Comparison of ENCODE assay signal across 11 cellular contexts in the genomic region with DNA sequence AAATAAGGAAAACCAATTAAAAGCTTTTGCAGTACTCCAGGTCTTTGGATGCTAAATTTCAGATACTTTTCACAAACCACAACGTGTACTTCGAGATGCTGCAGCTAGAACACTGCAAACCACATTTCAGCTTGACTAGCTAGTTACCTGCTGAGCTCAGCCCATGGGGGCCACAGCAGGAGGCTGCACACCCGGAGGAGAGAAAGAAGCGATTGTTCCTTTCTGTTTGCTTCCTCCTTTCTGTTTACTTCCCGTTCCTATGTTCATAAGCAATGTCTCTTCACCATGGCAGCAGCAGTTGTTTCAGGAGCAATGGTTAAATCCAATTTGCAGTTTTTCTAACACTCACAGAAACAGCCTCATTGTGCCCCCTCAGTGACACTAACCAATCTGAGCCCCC.
DNase-seq lines count a peak whose midpoint lies in the region; ATAC-seq and TF ChIP-seq lines count a peak whose summit lies in the region.
"Had no signal": no experiment of that assay in that cellular context is flagged by ENCODE, and none has a peak within 500 bp of the region (broad histone marks: within the 10 kb centered on the region; RNA-seq: fewer than 3 reads in every experiment).

No MANE protein-coding gene starts in this region.

- H3K36me3 Mint-ChIP-seq in activated CD8-positive, alpha-beta T cell treated with anti-CD3 and anti-CD28 coated beads for 36 hours (ENCODE audit: low read depth) = peaks cover 3% of the 10 kb centered on the region
- H3K36me3 Mint-ChIP-seq in progenitor cell of endocrine pancreas (ENCODE audit: insufficient read depth) = no peaks in the 10 kb centered on the region

- H3K4me3 ChIP-seq in OCI-LY7 (ENCODE audit: low read depth, low read length, poor library complexity, severe bottlenecking) = no peak overlapping the region
- H3K4me3 ChIP-seq: SJCRH30 had no signal

- H3K36me3 ChIP-seq in OCI-LY7 (ENCODE audit: insufficient read depth, low read length) = no peaks in the 10 kb centered on the region
- H3K36me3 ChIP-seq: SJCRH30 had no signal

- no TSS peak for BruUV-seq in OCI-LY7 (replicated peaks; lab: Mats Ljungman, UMichigan)

- no peaks in the 10 kb centered on the region for H3K27me3 Mint-ChIP-seq in activated CD8-positive, alpha-beta T cell treated with anti-CD3 and anti-CD28 coated beads for 36 hours
- H3K27me3 Mint-ChIP-seq in progenitor cell of endocrine pancreas = peaks cover 16% of the 10 kb centered on the region

- peaks cover 25% of the 10 kb centered on the region for H3K4me1 Mint-ChIP-seq in activated CD8-positive, alpha-beta T cell treated with anti-CD3 and anti-CD28 coated beads for 36 hours (ENCODE audit: low read depth)
- peaks cover 16% of the 10 kb centered on the region for H3K4me1 Mint-ChIP-seq in progenitor cell of endocrine pancreas (ENCODE audit: low read depth)

- H3K9me2 ChIP-seq in OCI-LY7 (ENCODE audit: insufficient read depth, low read length) = no peaks in the 10 kb centered on the region

- no peaks in the 10 kb centered on the region for H3K4me1 ChIP-seq in OCI-LY7 (ENCODE audit: insufficient read depth, low read length, poor library complexity, severe bottlenecking)

- POLR2A ChIA-PET in activated CD8-positive, alpha-beta T cell treated with anti-CD3 and anti-CD28 coated beads for 36 hours (lab: Charles Lee) = interaction anchor here (1.0 kb wide), 1 partner anchor 24 kb away, joined by 6 read pairs; no protein-coding TSS in a partner anchor
- POLR2A ChIA-PET in OCI-LY7 (lab: Charles Lee) = interaction anchor here (0.6 to 1.1 kb wide), 2 partner anchors 13 to 27 kb away, joined by 3 read pairs; no protein-coding TSS in a partner anchor

- H3K27ac ChIP-seq in OCI-LY7 (ENCODE audit: low read depth, low read length, poor library complexity, severe bottlenecking) = no peak overlapping the region
- H3K27ac ChIP-seq: foreskin keratinocyte, SJCRH30 had no signal

- no peaks in the 10 kb centered on the region for H4K20me1 ChIP-seq in OCI-LY7 (ENCODE audit: insufficient read depth, low read length)

- H3K9me3 ChIP-seq in OCI-LY7 (ENCODE audit: low read length) = no peaks in the 10 kb centered on the region

- CTCF ChIA-PET in activated CD8-positive, alpha-beta T cell treated with anti-CD3 and anti-CD28 coated beads for 36 hours (lab: Charles Lee) = interaction anchor here (0.9 to 2.0 kb wide), 3 partner anchors 13 to 628 kb away, joined by 3 to 4 read pairs (median 3); no protein-coding TSS in a partner anchor
- CTCF ChIA-PET in OCI-LY7 (lab: Charles Lee; ENCODE audit: unreplicated experiment) = no interaction called here

- peak overlapping the region; percentile 39 for H3K4me3 Mint-ChIP-seq in activated CD8-positive, alpha-beta T cell treated with anti-CD3 and anti-CD28 coated beads for 36 hours
- no peak overlapping the region for H3K4me3 Mint-ChIP-seq in progenitor cell of endocrine pancreas (ENCODE audit: low read depth)

- ATAC-seq in activated CD8-positive, alpha-beta T cell treated with anti-CD3 and anti-CD28 coated beads for 36 hours = peak; percentile 55
- peak; percentile 65 for ATAC-seq in sciatic nerve
- ATAC-seq: foreskin keratinocyte had no signal

- DNase-seq in NCI-H510A treated with DMSO at 0.1 percent for 48 hours (lab: John Stamatoyannopoulos, UW) = peak; percentile 55
- DNase-seq in NCI-H510A (lab: John Stamatoyannopoulos, UW) = no peak
- peak; percentile 81 for DNase-seq in NCI-H146 treated with DMSO at 0.1 percent for 48 hours (lab: John Stamatoyannopoulos, UW; ENCODE audit: unreplicated experiment)
- peak; percentile 22 for DNase-seq in activated CD8-positive, alpha-beta T cell treated with anti-CD3 and anti-CD28 coated beads for 36 hours
- no peak for DNase-seq in sciatic nerve (ENCODE audit: low spot score)
- DNase-seq in OCI-LY7 (ENCODE audit: low spot score) = no peak
- no peak for DNase-seq in progenitor cell of endocrine pancreas (ENCODE audit: low spot score, unreplicated experiment)
- no peak for DNase-seq in occipital lobe (lab: John Stamatoyannopoulos, UW)
- DNase-seq: ACHN, foreskin keratinocyte had no signal

- intact Hi-C loops in activated CD8-positive, alpha-beta T cell treated with anti-CD3 and anti-CD28 coated beads for 36 hours (cut with micrococcal nuclease) = no loop called here
- intact Hi-C loops in sciatic nerve (cut with DNase I) = loop anchor here (10.0 kb wide), 1 partner anchor 286 kb away; the partner anchor contains the start of gene JUN
- intact Hi-C loops in OCI-LY7 (cut with micrococcal nuclease; ENCODE audit: unreplicated experiment) = no loop called here

- H3K79me2 ChIP-seq in OCI-LY7 (ENCODE audit: insufficient read depth, low read depth, low read length) = no peaks in the 10 kb centered on the region

- H3K27ac Mint-ChIP-seq in activated CD8-positive, alpha-beta T cell treated with anti-CD3 and anti-CD28 coated beads for 36 hours = peak overlapping the region; percentile 89
- no peak overlapping the region for H3K27ac Mint-ChIP-seq in progenitor cell of endocrine pancreas

- no peak for TF ChIP-seq CTCF in activated CD8-positive, alpha-beta T cell treated with anti-CD3 and anti-CD28 coated beads for 36 hours (IDR thresholded peaks at IDR 0.05)
- TF ChIP-seq CTCF in OCI-LY7 (conservative IDR thresholded peaks at IDR 0.05; ENCODE audit: low read length) = no peak
- no peak for TF ChIP-seq CTCF in progenitor cell of endocrine pancreas (IDR thresholded peaks at IDR 0.05; ENCODE audit: unreplicated experiment)

- H3K4me2 ChIP-seq in OCI-LY7 (ENCODE audit: low read length) = no peak overlapping the region

- H3K9me3 Mint-ChIP-seq in activated CD8-positive, alpha-beta T cell treated with anti-CD3 and anti-CD28 coated beads for 36 hours = peaks cover 2% of the 10 kb centered on the region
- H3K9me3 Mint-ChIP-seq in progenitor cell of endocrine pancreas (ENCODE audit: low read depth) = no peaks in the 10 kb centered on the region

- H2AFZ ChIP-seq in OCI-LY7 (ENCODE audit: low read length) = no peak overlapping the region

Comparison
In these comparisons a context has a peak if more than half of its experiments do, and no peak if none do; other contexts are left out.
1. DNase-seq: peak in NCI-H510A treated with DMSO at 0.1 percent for 48 hours (single experiment), NCI-H146 treated with DMSO at 0.1 percent for 48 hours (single experiment) and activated CD8-positive, alpha-beta T cell treated with anti-CD3 and anti-CD28 coated beads for 36 hours (single experiment); none in NCI-H510A (single experiment), sciatic nerve (single experiment), OCI-LY7 (single experiment), progenitor cell of endocrine pancreas (single experiment) and occipital lobe (single experiment).